Comparison of ENCODE assay signal across 10 cellular contexts in the genomic region with DNA sequence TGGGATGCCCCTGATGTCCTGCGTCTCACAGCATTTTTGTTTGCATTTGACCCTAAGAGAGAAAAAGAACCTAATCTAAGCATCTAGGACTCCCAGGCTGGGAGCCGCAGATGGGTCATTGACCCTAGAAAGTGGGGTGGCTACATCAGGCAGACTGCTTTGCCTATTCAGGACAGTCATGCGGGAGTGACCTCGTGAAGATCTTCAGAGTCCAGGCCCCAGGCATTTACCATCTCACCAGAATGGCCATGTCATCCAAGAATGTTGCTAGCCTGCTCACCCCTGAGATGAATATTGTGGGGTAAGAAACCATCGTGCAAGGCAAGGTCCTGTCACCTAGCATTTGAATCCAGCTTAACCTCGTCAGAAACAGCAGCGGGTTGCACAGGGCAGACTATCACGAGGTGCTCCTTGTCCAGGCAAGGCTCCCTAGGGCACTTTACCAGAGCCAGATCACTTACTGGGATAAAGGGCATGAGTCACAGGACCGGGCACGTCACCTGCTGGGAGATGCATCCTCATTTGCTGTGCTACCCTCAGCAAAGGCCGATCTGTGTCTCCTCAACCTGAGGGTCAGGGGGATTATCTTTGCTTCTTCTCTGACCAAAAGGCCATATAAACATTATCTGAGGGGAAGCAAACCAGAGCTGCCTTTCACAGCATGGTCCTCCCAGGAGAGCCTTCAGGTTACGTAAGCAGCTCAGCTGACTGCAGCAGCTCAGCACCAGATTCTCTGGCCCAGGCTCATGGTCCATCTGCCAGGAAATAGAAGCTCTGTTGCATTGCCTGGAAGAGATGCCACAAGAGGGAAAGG.
A peak's percentile ranks its signal among the peaks of the same experiment; 100 is the strongest.
DNase-seq lines count a peak whose midpoint lies in the region; ATAC-seq and TF ChIP-seq lines count a peak whose summit lies in the region.
"Had no signal": no experiment of that assay in that cellular context is flagged by ENCODE, and none has a peak within 500 bp of the region (broad histone marks: within the 10 kb centered on the region; RNA-seq: fewer than 3 reads in every experiment).

No MANE protein-coding gene starts in this region.

- peaks cover 8 to 16% (median 9%) of the 10 kb centered on the region in 10 experiments; a peak in 19 of 20 replicates for H3K4me1 ChIP-seq in BLaER1 treated with 17β-estradiol and CSF1 and Interleukin-3, amounts not matched to agents 10 nM and 100 nM
- peaks cover 0 to 14% (median 0%) of the 10 kb centered on the region in 3 donors for H3K4me1 ChIP-seq in gastroesophageal sphincter

- TF ChIP-seq CTCF in gastroesophageal sphincter (IDR thresholded peaks at IDR 0.05) (no peak), WTC11 (IDR thresholded peaks at IDR 0.05) (no peak)

- no peaks in the 10 kb centered on the region for H3K36me3 Mint-ChIP-seq in WTC11
- H3K36me3 Mint-ChIP-seq: activated naive CD8-positive, alpha-beta T cell treated with anti-CD3 and anti-CD28 coated beads, Interleukin-2, amount 10 ng/mL, durations not matched to agents 7 days and 5 days had no signal

- no peaks in the 10 kb centered on the region for H3K4me1 Mint-ChIP-seq in WTC11
- H3K4me1 Mint-ChIP-seq: activated naive CD8-positive, alpha-beta T cell treated with anti-CD3 and anti-CD28 coated beads, Interleukin-2, amount 10 ng/mL, durations not matched to agents 7 days and 5 days had no signal

- intact Hi-C loops in posterior vena cava (cut with DNase I) = no loop called here

- POLR2A ChIA-PET in WTC11 (lab: Charles Lee) = no interaction called here

- CTCF ChIA-PET in WTC11 (lab: Charles Lee) = interaction anchor here (0.7 kb wide), 1 partner anchor 219 kb away, joined by 3 read pairs; no protein-coding TSS in a partner anchor

- TF ChIP-seq EP300 in gastroesophageal sphincter (IDR thresholded peaks at IDR 0.05) = no peak

- peaks cover 0 to 11% (median 0%) of the 10 kb centered on the region in 11 experiments; a peak in 3 of 22 replicates for H3K9me3 ChIP-seq in BLaER1 treated with 17β-estradiol and CSF1 and Interleukin-3, amounts not matched to agents 10 nM and 100 nM (replicated peaks in 1 of 11)
- H3K9me3 ChIP-seq in gastroesophageal sphincter = no peaks in the 10 kb centered on the region

- H3K9me3 Mint-ChIP-seq in WTC11 = no peaks in the 10 kb centered on the region
- H3K9me3 Mint-ChIP-seq: activated naive CD8-positive, alpha-beta T cell treated with anti-CD3 and anti-CD28 coated beads, Interleukin-2, amount 10 ng/mL, durations not matched to agents 7 days and 5 days had no signal

- 76 to 80% methylated on average over 2 to 3 of the region's 12 CpGs for WGBS in gastroesophageal sphincter (ENCODE audit: low coverage in 1 of 2), 2 donors

- no peak for TF ChIP-seq POLR2A in gastroesophageal sphincter (IDR thresholded peaks at IDR 0.05)

- H3K27ac Mint-ChIP-seq in WTC11 = no peak overlapping the region
- H3K27ac Mint-ChIP-seq: activated naive CD8-positive, alpha-beta T cell treated with anti-CD3 and anti-CD28 coated beads, Interleukin-2, amount 10 ng/mL, durations not matched to agents 7 days and 5 days had no signal

- no peaks in the 10 kb centered on the region for H3K27me3 ChIP-seq in BLaER1 treated with 17β-estradiol and CSF1 and Interleukin-3, amounts not matched to agents 10 nM and 100 nM
- H3K27me3 ChIP-seq in gastroesophageal sphincter = peaks cover 6% of the 10 kb centered on the region

- H3K27ac ChIP-seq in BLaER1 treated with 17β-estradiol and CSF1 and Interleukin-3, amounts not matched to agents 10 nM and 100 nM = no peak overlapping the region
- peak overlapping the region in 3 of 4 donors; percentile 29 to 65 (median 36) for H3K27ac ChIP-seq in gastroesophageal sphincter

- no peak overlapping the region for H3K4me3 ChIP-seq in BLaER1 treated with 17β-estradiol and CSF1 and Interleukin-3, amounts not matched to agents 10 nM and 100 nM
- no peak overlapping the region for H3K4me3 ChIP-seq in gastroesophageal sphincter

- H3K9ac ChIP-seq in BLaER1 treated with 17β-estradiol and CSF1 and Interleukin-3, amounts not matched to agents 10 nM and 100 nM = no peak overlapping the region

- no peak overlapping the region for H3K4me3 Mint-ChIP-seq in WTC11
- H3K4me3 Mint-ChIP-seq: activated naive CD8-positive, alpha-beta T cell treated with anti-CD3 and anti-CD28 coated beads, Interleukin-2, amount 10 ng/mL, durations not matched to agents 7 days and 5 days had no signal

- H3K4me2 ChIP-seq in BLaER1 treated with 17β-estradiol and CSF1 and Interleukin-3, amounts not matched to agents 10 nM and 100 nM = peak overlapping the region; percentile 1 to 58 (median 37); a peak in 18 of 22 replicates

- H4K20me1 ChIP-seq in BLaER1 treated with 17β-estradiol and CSF1 and Interleukin-3, amounts not matched to agents 10 nM and 100 nM = no peaks in the 10 kb centered on the region

- H3K27me3 Mint-ChIP-seq in WTC11 (ENCODE audit: low read depth) = no peaks in the 10 kb centered on the region

- DNase-seq in RPMI7951 (ENCODE audit: low read depth) = peak; percentile 76
- DNase-seq in posterior vena cava (ENCODE audit: low spot score) = peak; percentile 89
- no peak for DNase-seq in epidermal melanocyte (ENCODE audit: insufficient read length, low spot score)
- no peak for DNase-seq in NCI-H1048 (lab: John Stamatoyannopoulos, UW)
- no peak for DNase-seq in WTC11 (ENCODE audit: low spot score)
- DNase-seq: activated naive CD8-positive, alpha-beta T cell treated with anti-CD3 and anti-CD28 coated beads, Interleukin-2, amount 10 ng/mL, durations not matched to agents 7 days and 5 days; DMS79 had no signal

- no peaks in the 10 kb centered on the region for H3K36me3 ChIP-seq in BLaER1 treated with 17β-estradiol and CSF1 and Interleukin-3, amounts not matched to agents 10 nM and 100 nM
- no peaks in the 10 kb centered on the region for H3K36me3 ChIP-seq in gastroesophageal sphincter

- ATAC-seq in gastroesophageal sphincter = peak; percentile 90
- ATAC-seq in HG02759 (IDR thresholded peaks at IDR 0.05; ENCODE audit: unreplicated experiment) = no peak
- no peak for ATAC-seq in WTC11

TF ChIP-seq in WTC11, 78 proteins besides CTCF, POLR2A, EP300 and RAD21:
- TF ChIP-seq ZNF416 (CRISPR knock-in tag; IDR thresholded peaks at IDR 0.05) = no peak
- TF ChIP-seq IRF2 (CRISPR knock-in tag; IDR thresholded peaks at IDR 0.05; ENCODE audit: borderline replicate concordance, low read depth) = no peak
- TF ChIP-seq, protein P1, sequence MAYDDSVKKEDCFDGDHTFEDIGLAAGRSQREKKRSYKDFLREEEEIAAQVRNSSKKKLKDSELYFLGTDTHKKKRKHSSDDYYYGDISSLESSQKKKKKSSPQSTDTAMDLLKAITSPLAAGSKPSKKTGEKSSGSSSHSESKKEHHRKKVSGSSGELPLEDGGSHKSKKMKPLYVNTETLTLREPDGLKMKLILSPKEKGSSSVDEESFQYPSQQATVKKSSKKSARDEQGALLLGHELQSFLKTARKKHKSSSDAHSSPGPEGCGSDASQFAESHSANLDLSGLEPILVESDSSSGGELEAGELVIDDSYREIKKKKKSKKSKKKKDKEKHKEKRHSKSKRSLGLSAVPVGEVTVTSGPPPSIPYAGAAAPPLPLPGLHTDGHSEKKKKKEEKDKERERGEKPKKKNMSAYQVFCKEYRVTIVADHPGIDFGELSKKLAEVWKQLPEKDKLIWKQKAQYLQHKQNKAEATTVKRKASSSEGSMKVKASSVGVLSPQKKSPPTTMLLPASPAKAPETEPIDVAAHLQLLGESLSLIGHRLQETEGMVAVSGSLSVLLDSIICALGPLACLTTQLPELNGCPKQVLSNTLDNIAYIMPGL (CRISPR knock-in tag; IDR thresholded peaks at IDR 0.05) = no peak
- TF ChIP-seq, protein P2, sequence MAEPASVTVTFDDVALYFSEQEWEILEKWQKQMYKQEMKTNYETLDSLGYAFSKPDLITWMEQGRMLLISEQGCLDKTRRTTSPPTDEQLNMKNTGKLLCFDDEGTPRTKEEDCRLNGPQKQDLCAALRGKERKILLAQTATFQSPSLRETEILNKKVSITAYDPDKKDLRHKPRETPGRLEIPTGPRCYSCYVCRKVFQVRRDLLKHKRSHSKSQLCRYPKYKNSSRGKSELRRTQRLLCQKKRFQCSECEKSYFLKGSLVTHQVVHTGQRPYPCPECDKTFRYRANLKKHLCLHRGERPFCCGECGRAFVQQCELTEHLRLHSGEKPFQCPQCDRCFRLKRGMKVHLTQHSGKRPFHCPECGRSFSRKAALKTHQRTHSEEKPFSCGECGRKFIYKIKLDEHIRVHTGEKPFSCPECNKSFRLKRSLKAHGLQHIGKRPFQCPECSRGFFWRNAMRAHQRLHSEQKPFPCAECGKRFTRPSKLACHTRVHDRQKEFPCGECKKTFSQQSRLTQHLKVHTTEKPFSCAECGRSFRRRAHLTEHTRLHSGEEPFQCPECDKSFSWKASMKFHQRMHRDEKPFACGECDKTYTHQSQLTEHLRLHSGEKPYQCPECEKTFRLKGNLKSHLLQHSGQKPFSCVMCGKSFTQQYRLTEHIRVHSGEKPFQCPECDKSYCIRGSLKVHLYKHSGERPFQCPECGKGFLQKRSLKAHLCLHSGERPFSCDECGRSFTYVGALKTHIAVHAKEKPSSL (CRISPR knock-in tag; conservative IDR thresholded peaks at IDR 0.05) = no peak
- TF ChIP-seq, protein P3, sequence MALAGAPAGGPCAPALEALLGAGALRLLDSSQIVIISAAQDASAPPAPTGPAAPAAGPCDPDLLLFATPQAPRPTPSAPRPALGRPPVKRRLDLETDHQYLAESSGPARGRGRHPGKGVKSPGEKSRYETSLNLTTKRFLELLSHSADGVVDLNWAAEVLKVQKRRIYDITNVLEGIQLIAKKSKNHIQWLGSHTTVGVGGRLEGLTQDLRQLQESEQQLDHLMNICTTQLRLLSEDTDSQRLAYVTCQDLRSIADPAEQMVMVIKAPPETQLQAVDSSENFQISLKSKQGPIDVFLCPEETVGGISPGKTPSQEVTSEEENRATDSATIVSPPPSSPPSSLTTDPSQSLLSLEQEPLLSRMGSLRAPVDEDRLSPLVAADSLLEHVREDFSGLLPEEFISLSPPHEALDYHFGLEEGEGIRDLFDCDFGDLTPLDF (CRISPR knock-in tag; IDR thresholded peaks at IDR 0.05) = no peak
- no peak for TF ChIP-seq ZSCAN18 (CRISPR knock-in tag; IDR thresholded peaks at IDR 0.05)

Comparison
In these comparisons a context has a peak if more than half of its experiments do, and no peak if none do; other contexts are left out.
1. H3K27ac ChIP-seq: peak in gastroesophageal sphincter (3 of 4); none in BLaER1 treated with 17β-estradiol and CSF1 and Interleukin-3, amounts not matched to agents 10 nM and 100 nM (0 of 11).
2. DNase-seq: peak in RPMI7951 (single experiment) and posterior vena cava (single experiment); none in epidermal melanocyte (single experiment), NCI-H1048 (single experiment) and WTC11 (single experiment).